ENCODE assay signal across 1 cellular context in genomic region chr1:226061793-226062557, GRCh38.
A peak's percentile ranks its signal among the peaks of the same experiment; 100 is the strongest.
TF ChIP-seq lines count a peak whose summit lies in the region.

No MANE protein-coding gene starts in this region.

TF ChIP-seq in SK-N-SH, 30 proteins besides CTCF, POLR2A, EP300 and RAD21 (continued from another document):
- TF ChIP-seq MAX (IDR thresholded peaks at IDR 0.05; ENCODE audit: low read depth) (peak; percentile 76), SIN3A (IDR thresholded peaks at IDR 0.05; ENCODE audit: borderline replicate concordance, low read depth, low read length) (no peak), GATA2 (CRISPR knock-in tag; IDR thresholded peaks at IDR 0.05) (no peak), NRF1 (IDR thresholded peaks at IDR 0.05; ENCODE audit: low read depth, low read length) (no peak), RFX5 (IDR thresholded peaks at IDR 0.05; ENCODE audit: low read length) (no peak), IRF3 (IDR thresholded peaks at IDR 0.05; ENCODE audit: low read depth, low read length) (no peak), ELF1 (IDR thresholded peaks at IDR 0.05) (no peak), POLR2AphosphoS5 (IDR thresholded peaks at IDR 0.05; ENCODE audit: low read depth, low read length) (peak; percentile 45; the same call in 1 of the 2 replicates), NFIC (IDR thresholded peaks at IDR 0.05; ENCODE audit: borderline replicate concordance) (no peak), TEAD4 (IDR thresholded peaks at IDR 0.05; ENCODE audit: borderline replicate concordance, insufficient read depth) (no peak), YY1 (IDR thresholded peaks at IDR 0.05; ENCODE audit: low read depth) (peak; percentile 79), FOSL2 (IDR thresholded peaks at IDR 0.05; ENCODE audit: borderline replicate concordance, low read depth) (no peak), FOXM1 (IDR thresholded peaks at IDR 0.05; ENCODE audit: low read depth) (no peak), GABPA (IDR thresholded peaks at IDR 0.05; ENCODE audit: low read depth) (no peak), SMC3 (IDR thresholded peaks at IDR 0.05; ENCODE audit: low read depth, low read length) (no peak), RCOR1 (IDR thresholded peaks at IDR 0.05; ENCODE audit: low read length) (no peak), JUND (IDR thresholded peaks at IDR 0.05) (no peak), TAF1 (IDR thresholded peaks at IDR 0.05; ENCODE audit: borderline replicate concordance, low read depth, low read length) (peak; percentile 20; the same call in 1 of the 2 replicates)
TF ChIP-seq in SK-N-SH: peak in this region for 5.
